In the genomic region with DNA sequence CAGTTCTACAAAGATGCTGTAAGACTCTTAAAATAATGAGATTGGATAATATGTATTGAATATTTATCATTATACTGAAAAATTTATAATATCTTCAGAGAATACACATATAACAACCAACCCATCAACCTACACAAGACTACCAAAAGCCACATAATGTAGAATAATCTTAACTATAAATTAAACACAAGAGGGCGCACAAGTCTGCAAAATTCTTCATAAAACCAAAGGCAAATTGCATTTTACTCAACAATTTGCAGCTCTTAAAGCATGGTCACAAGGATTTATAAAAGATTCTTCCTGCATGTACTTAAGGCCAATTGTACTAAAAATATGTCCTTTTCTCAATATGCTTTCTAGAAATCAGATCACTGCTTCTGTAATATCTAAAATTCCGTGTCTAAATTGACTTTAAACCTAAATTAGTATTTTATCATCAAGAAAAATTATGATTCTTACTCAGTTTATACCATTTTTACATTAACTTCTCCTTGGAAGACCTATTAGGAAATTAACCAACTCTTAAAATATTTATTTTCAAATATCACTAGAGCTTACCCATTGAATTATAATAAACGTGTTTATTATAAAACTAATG, we compare ENCODE assay signal across 8 cellular contexts.
DNase-seq lines count a peak whose midpoint lies in the region; ATAC-seq and TF ChIP-seq lines count a peak whose summit lies in the region.

No MANE protein-coding gene starts in this region.

- H3K27ac ChIP-seq in C4-2B (no peak overlapping the region), HCT116 (ENCODE audit: low read depth, low read length) (no peak overlapping the region), breast epithelium (no peak overlapping the region)

- no peaks in the 10 kb centered on the region for H3K4me1 Mint-ChIP-seq in activated CD8-positive, alpha-beta memory T cell treated with anti-CD3 and anti-CD28 coated beads, Interleukin-2, amount 10 ng/mL, durations not matched to agents 7 days and 5 days

- no peaks in the 10 kb centered on the region for H4K20me1 ChIP-seq in HCT116 (ENCODE audit: insufficient read depth)

- H3K9me3 ChIP-seq in HCT116 (ENCODE audit: control insufficient read depth in 1 of 2, insufficient read depth in 1 of 2, low read depth in 1 of 2, low read length in 2 of 2) (no peaks in the 10 kb centered on the region), breast epithelium (no peaks in the 10 kb centered on the region)

- TF ChIP-seq POLR2A in HCT116 (IDR thresholded peaks at IDR 0.05; ENCODE audit: borderline replicate concordance, extremely low read depth, insufficient read depth, insufficient read length) (no peak), breast epithelium (IDR thresholded peaks at IDR 0.05) (no peak)

- CTCF ChIA-PET in HCT116 (lab: Charles Lee): interaction anchor here (0.7 to 3.3 kb wide), 16 partner anchors 27 to 645 kb away, joined by 3 to 57 read pairs (median 4); no protein-coding TSS in a partner anchor
- CTCF ChIA-PET in activated CD8-positive, alpha-beta memory T cell treated with anti-CD3 and anti-CD28 coated beads, Interleukin-2, amount 10 ng/mL, durations not matched to agents 7 days and 5 days (lab: Charles Lee): interaction anchor here (0.9 to 3.3 kb wide), 28 partner anchors 8 to 645 kb away, joined by 3 to 43 read pairs (median 4); no protein-coding TSS in a partner anchor

- H3K4me1 ChIP-seq in HCT116 (ENCODE audit: control insufficient read depth in 1 of 2, insufficient read depth in 2 of 2, low read length in 2 of 2) (no peaks in the 10 kb centered on the region), breast epithelium (no peaks in the 10 kb centered on the region)

- TF ChIP-seq CTCF in C4-2B (conservative IDR thresholded peaks at IDR 0.05) (peak; percentile 72), HCT116 (IDR thresholded peaks at IDR 0.05 in 2 of 3, conservative IDR thresholded peaks at IDR 0.05 in 1 of 3; ENCODE audit: borderline replicate concordance in 1 of 3, insufficient read depth in 1 of 3, low read depth in 2 of 3, low read length in 2 of 3) (peak; percentile 12 to 53 (median 52); a peak in 4 of 6 replicates), breast epithelium (IDR thresholded peaks at IDR 0.05) (peak in 2 of 3 donors; percentile 58 to 68)

- TF ChIP-seq RAD21 in HCT116 (IDR thresholded peaks at IDR 0.05; ENCODE audit: low read depth): peak; percentile 74

- H3K9me2 ChIP-seq in HCT116 (ENCODE audit: insufficient read depth): no peaks in the 10 kb centered on the region

- no peak overlapping the region for H3K4me3 Mint-ChIP-seq in activated CD8-positive, alpha-beta memory T cell treated with anti-CD3 and anti-CD28 coated beads, Interleukin-2, amount 10 ng/mL, durations not matched to agents 7 days and 5 days

- peaks cover 52% of the 10 kb centered on the region for H3K27me3 Mint-ChIP-seq in activated CD8-positive, alpha-beta memory T cell treated with anti-CD3 and anti-CD28 coated beads, Interleukin-2, amount 10 ng/mL, durations not matched to agents 7 days and 5 days

- no peaks in the 10 kb centered on the region for H3K36me3 Mint-ChIP-seq in activated CD8-positive, alpha-beta memory T cell treated with anti-CD3 and anti-CD28 coated beads, Interleukin-2, amount 10 ng/mL, durations not matched to agents 7 days and 5 days

- H3K4me3 ChIP-seq in HCT116 (replicated peaks in 1 of 2; ENCODE audit: low read depth in 1 of 2, low read length in 2 of 2) (no peak overlapping the region), breast epithelium (no peak overlapping the region)

- no peak overlapping the region for H2AFZ ChIP-seq in HCT116 (ENCODE audit: low read depth, low read length, poor library complexity, severe bottlenecking)

- H3K27me3 ChIP-seq in HCT116 (ENCODE audit: insufficient read depth, low read length): no peaks in the 10 kb centered on the region
- no peaks in the 10 kb centered on the region for H3K27me3 ChIP-seq in breast epithelium

- H3K79me2 ChIP-seq in HCT116 (ENCODE audit: insufficient read depth, low read length): no peaks in the 10 kb centered on the region

- peak; percentile 58 for ATAC-seq in HCT116
- peak; percentile 83 for ATAC-seq in left lobe of liver
- ATAC-seq in HG03025 (IDR thresholded peaks at IDR 0.05; ENCODE audit: low FRiP score, unreplicated experiment): no peak
- no peak for ATAC-seq in HG02970 (IDR thresholded peaks at IDR 0.05; ENCODE audit: low FRiP score, unreplicated experiment)
- ATAC-seq in activated CD8-positive, alpha-beta memory T cell treated with anti-CD3 and anti-CD28 coated beads, Interleukin-2, amount 10 ng/mL, durations not matched to agents 7 days and 5 days: no peak

- no peak overlapping the region for H3K4me2 ChIP-seq in HCT116 (ENCODE audit: low read length)

- BruUV-seq in HCT116 (replicated peaks; lab: Mats Ljungman, UMichigan): no TSS peak

- POLR2A ChIA-PET in HCT116 (lab: Charles Lee): interaction anchor here (0.8 kb wide), 1 partner anchor 200 kb away, joined by 3 read pairs; the partner anchor contains the start of gene XBP1

- intact Hi-C loops in HCT116 (cut with micrococcal nuclease) (loop anchor here (1.0 to 2.0 kb wide), 3 partner anchors 229 to 554 kb away; no protein-coding TSS in a partner anchor), breast epithelium (cut with DNase I; ENCODE audit: low total_unique reads) (loop anchor here (10.0 kb wide), 1 partner anchor 234 kb away; no protein-coding TSS in a partner anchor)

- DNase-seq in HCT116 (ENCODE audit: low read depth, low spot score): peak; percentile 24
- peak; percentile 80 for DNase-seq in NCI-H69 (lab: John Stamatoyannopoulos, UW)
- DNase-seq in breast epithelium (ENCODE audit: low spot score in 2 of 2): no peak
- DNase-seq in left lobe of liver (ENCODE audit: low spot score): no peak
- no peak for DNase-seq in activated CD8-positive, alpha-beta memory T cell treated with anti-CD3 and anti-CD28 coated beads, Interleukin-2, amount 10 ng/mL, durations not matched to agents 7 days and 5 days

- H3K27ac Mint-ChIP-seq in activated CD8-positive, alpha-beta memory T cell treated with anti-CD3 and anti-CD28 coated beads, Interleukin-2, amount 10 ng/mL, durations not matched to agents 7 days and 5 days: no peak overlapping the region

- RAD21 ChIA-PET in HCT116 (lab: Charles Lee; ENCODE audit: low non-redundant PET in 1 of 2, low total read pairs in 2 of 2, uncharacterized antibody in 2 of 2, unreplicated experiment in 2 of 2): interaction anchor here (0.7 to 1.8 kb wide), 5 partner anchors 211 to 645 kb away, joined by 3 to 5 read pairs (median 4); no protein-coding TSS in a partner anchor

- H3K9me3 Mint-ChIP-seq in activated CD8-positive, alpha-beta memory T cell treated with anti-CD3 and anti-CD28 coated beads, Interleukin-2, amount 10 ng/mL, durations not matched to agents 7 days and 5 days (ENCODE audit: low read depth): no peaks in the 10 kb centered on the region

- H3K9ac ChIP-seq in HCT116 (ENCODE audit: low read length): no peak overlapping the region

- H3K36me3 ChIP-seq in HCT116 (ENCODE audit: control insufficient read depth in 1 of 2, insufficient read depth in 2 of 2, low read length in 2 of 2) (no peaks in the 10 kb centered on the region), breast epithelium (no peaks in the 10 kb centered on the region)

TF ChIP-seq in HCT116, 20 proteins besides CTCF, POLR2A, EP300 and RAD21 (continues in another document):
- TF ChIP-seq ZFX (IDR thresholded peaks at IDR 0.05) (no peak), ATF3 (IDR thresholded peaks at IDR 0.05) (no peak), ELF1 (IDR thresholded peaks at IDR 0.05; ENCODE audit: borderline replicate concordance, low read depth) (no peak), POLR2AphosphoS5 (IDR thresholded peaks at IDR 0.05; ENCODE audit: low read depth, low read length) (no peak), EZH2phosphoT487 (IDR thresholded peaks at IDR 0.05; ENCODE audit: borderline replicate concordance) (no peak), SP1 (IDR thresholded peaks at IDR 0.05; ENCODE audit: low read depth) (no peak), EZH2 (IDR thresholded peaks at IDR 0.05) (no peak), EGR1 (IDR thresholded peaks at IDR 0.05; ENCODE audit: low read depth) (no peak), JUND (IDR thresholded peaks at IDR 0.05) (no peak), CBX3 (IDR thresholded peaks at IDR 0.05; ENCODE audit: low read depth) (no peak), YY1 (IDR thresholded peaks at IDR 0.05; ENCODE audit: extremely low read depth, insufficient replicate concordance, low read depth, low read length) (no peak), CEBPB (IDR thresholded peaks at IDR 0.05; ENCODE audit: low read depth) (no peak), SRF (IDR thresholded peaks at IDR 0.05; ENCODE audit: low read depth) (no peak)
- TF ChIP-seq, protein P1, sequence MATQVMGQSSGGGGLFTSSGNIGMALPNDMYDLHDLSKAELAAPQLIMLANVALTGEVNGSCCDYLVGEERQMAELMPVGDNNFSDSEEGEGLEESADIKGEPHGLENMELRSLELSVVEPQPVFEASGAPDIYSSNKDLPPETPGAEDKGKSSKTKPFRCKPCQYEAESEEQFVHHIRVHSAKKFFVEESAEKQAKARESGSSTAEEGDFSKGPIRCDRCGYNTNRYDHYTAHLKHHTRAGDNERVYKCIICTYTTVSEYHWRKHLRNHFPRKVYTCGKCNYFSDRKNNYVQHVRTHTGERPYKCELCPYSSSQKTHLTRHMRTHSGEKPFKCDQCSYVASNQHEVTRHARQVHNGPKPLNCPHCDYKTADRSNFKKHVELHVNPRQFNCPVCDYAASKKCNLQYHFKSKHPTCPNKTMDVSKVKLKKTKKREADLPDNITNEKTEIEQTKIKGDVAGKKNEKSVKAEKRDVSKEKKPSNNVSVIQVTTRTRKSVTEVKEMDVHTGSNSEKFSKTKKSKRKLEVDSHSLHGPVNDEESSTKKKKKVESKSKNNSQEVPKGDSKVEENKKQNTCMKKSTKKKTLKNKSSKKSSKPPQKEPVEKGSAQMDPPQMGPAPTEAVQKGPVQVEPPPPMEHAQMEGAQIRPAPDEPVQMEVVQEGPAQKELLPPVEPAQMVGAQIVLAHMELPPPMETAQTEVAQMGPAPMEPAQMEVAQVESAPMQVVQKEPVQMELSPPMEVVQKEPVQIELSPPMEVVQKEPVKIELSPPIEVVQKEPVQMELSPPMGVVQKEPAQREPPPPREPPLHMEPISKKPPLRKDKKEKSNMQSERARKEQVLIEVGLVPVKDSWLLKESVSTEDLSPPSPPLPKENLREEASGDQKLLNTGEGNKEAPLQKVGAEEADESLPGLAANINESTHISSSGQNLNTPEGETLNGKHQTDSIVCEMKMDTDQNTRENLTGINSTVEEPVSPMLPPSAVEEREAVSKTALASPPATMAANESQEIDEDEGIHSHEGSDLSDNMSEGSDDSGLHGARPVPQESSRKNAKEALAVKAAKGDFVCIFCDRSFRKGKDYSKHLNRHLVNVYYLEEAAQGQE (IDR thresholded peaks at IDR 0.05; ENCODE audit: low read depth): no peak

Comparison
In these comparisons a context has a peak if more than half of its experiments do, and no peak if none do; other contexts are left out.
1. ATAC-seq: peak in HCT116 (single experiment) and left lobe of liver (single experiment); none in HG03025 (single experiment), HG02970 (single experiment) and activated CD8-positive, alpha-beta memory T cell treated with anti-CD3 and anti-CD28 coated beads, Interleukin-2, amount 10 ng/mL, durations not matched to agents 7 days and 5 days (single experiment).
2. DNase-seq: peak in HCT116 (single experiment) and NCI-H69 (single experiment); none in breast epithelium (0 of 2), left lobe of liver (single experiment) and activated CD8-positive, alpha-beta memory T cell treated with anti-CD3 and anti-CD28 coated beads, Interleukin-2, amount 10 ng/mL, durations not matched to agents 7 days and 5 days (single experiment).
3. Peak in every context shown above with its lines, with median percentiles within 50 percentile points of each other: CTCF ChIP-seq.